ENCODE assay signal across 10 cellular contexts in genomic region chr22:17920145-17920605, GRCh38.
DNase-seq lines count a peak whose midpoint lies in the region; ATAC-seq and TF ChIP-seq lines count a peak whose summit lies in the region.
"Had no signal": no experiment of that assay in that cellular context is flagged by ENCODE, and none has a peak within 500 bp of the region (broad histone marks: within the 10 kb centered on the region; RNA-seq: fewer than 3 reads in every experiment).

No MANE protein-coding gene starts in this region.

- H3K4me1 ChIP-seq in colonic mucosa: peaks cover 7% of the 10 kb centered on the region
- H3K4me1 ChIP-seq in lower lobe of right lung: peaks cover 64% of the 10 kb centered on the region

- TF ChIP-seq CTCF in colonic mucosa (IDR thresholded peaks at IDR 0.05) (no peak), lower lobe of right lung (IDR thresholded peaks at IDR 0.05) (no peak)

- no peaks in the 10 kb centered on the region for H3K9me3 Mint-ChIP-seq in activated CD4-positive, alpha-beta T cell treated with anti-CD3 and anti-CD28 coated beads for 36 hours (ENCODE audit: low read depth)

- peak overlapping the region; percentile 6 to 52 for H3K9ac ChIP-seq in colonic mucosa (ENCODE audit: low read depth in 2 of 2, low read length in 2 of 2)

- ATAC-seq in activated CD4-positive, alpha-beta T cell treated with anti-CD3 and anti-CD28 coated beads for 36 hours: no peak
- peak; percentile 63 to 73 for ATAC-seq in lower lobe of right lung
- ATAC-seq in HG03025 (IDR thresholded peaks at IDR 0.05; ENCODE audit: low FRiP score, unreplicated experiment): no peak
- ATAC-seq in GM19395 (IDR thresholded peaks at IDR 0.05; ENCODE audit: unreplicated experiment): no peak
- no peak for ATAC-seq in HG03108 (IDR thresholded peaks at IDR 0.05; ENCODE audit: unreplicated experiment)

- H3K27me3 ChIP-seq in colonic mucosa (no peaks in the 10 kb centered on the region), lower lobe of right lung (ENCODE audit: low read depth) (no peaks in the 10 kb centered on the region)

- H3K36me3 Mint-ChIP-seq in activated CD4-positive, alpha-beta T cell treated with anti-CD3 and anti-CD28 coated beads for 36 hours (ENCODE audit: low read depth): no peaks in the 10 kb centered on the region

- H3K36me3 ChIP-seq in colonic mucosa (no peaks in the 10 kb centered on the region), lower lobe of right lung (no peaks in the 10 kb centered on the region)

- POLR2A ChIA-PET in activated CD4-positive, alpha-beta T cell treated with anti-CD3 and anti-CD28 coated beads for 36 hours (lab: Charles Lee): no interaction called here

- no peaks in the 10 kb centered on the region for H3K27me3 Mint-ChIP-seq in activated CD4-positive, alpha-beta T cell treated with anti-CD3 and anti-CD28 coated beads for 36 hours

- intact Hi-C loops in activated CD4-positive, alpha-beta T cell treated with anti-CD3 and anti-CD28 coated beads for 36 hours (cut with DNase I, micrococcal nuclease): no loop called here
- intact Hi-C loops in colonic mucosa (cut with DNase I): no loop called here
- intact Hi-C loops in lower lobe of right lung (cut with DNase I): no loop called here

- H3K27ac ChIP-seq in colonic mucosa: peak overlapping the region; percentile 83
- H3K27ac ChIP-seq in lower lobe of right lung: no peak overlapping the region
- H3K27ac ChIP-seq: SK-N-MC had no signal

- DNase-seq in activated CD4-positive, alpha-beta T cell treated with anti-CD3 and anti-CD28 coated beads for 36 hours: peak; percentile 7
- DNase-seq in activated CD4-positive, alpha-beta T cell treated with anti-CD3 and anti-CD28 coated beads for 1 hour: no peak
- DNase-seq in colonic mucosa (peak; percentile 79), lower lobe of right lung (no peak), ureter (ENCODE audit: low spot score) (peak; percentile 83)
- DNase-seq: effector CD8-positive, alpha-beta T cell had no signal

- H3K4me3 Mint-ChIP-seq in activated CD4-positive, alpha-beta T cell treated with anti-CD3 and anti-CD28 coated beads for 36 hours: no peak overlapping the region

- H3K9me3 ChIP-seq in colonic mucosa (no peaks in the 10 kb centered on the region), lower lobe of right lung (no peaks in the 10 kb centered on the region)

- H3K4me1 Mint-ChIP-seq in activated CD4-positive, alpha-beta T cell treated with anti-CD3 and anti-CD28 coated beads for 36 hours: peaks cover 12% of the 10 kb centered on the region

- CTCF ChIA-PET in activated CD4-positive, alpha-beta T cell treated with anti-CD3 and anti-CD28 coated beads for 36 hours (lab: Charles Lee): interaction anchor here (1.2 kb wide), 2 partner anchors 11 to 22 kb away, joined by 3 to 4 read pairs; no protein-coding TSS in a partner anchor

- no peak overlapping the region for H3K4me3 ChIP-seq in colonic mucosa
- H3K4me3 ChIP-seq in lower lobe of right lung: peak overlapping the region; percentile 6
- H3K4me3 ChIP-seq: SK-N-MC had no signal

- H3K27ac Mint-ChIP-seq in activated CD4-positive, alpha-beta T cell treated with anti-CD3 and anti-CD28 coated beads for 36 hours: no peak overlapping the region

Comparison
In these comparisons a context has a peak if more than half of its experiments do, and no peak if none do; other contexts are left out.
1. DNase-seq: peak in activated CD4-positive, alpha-beta T cell treated with anti-CD3 and anti-CD28 coated beads for 36 hours (single experiment), colonic mucosa (single experiment) and ureter (single experiment); none in activated CD4-positive, alpha-beta T cell treated with anti-CD3 and anti-CD28 coated beads for 1 hour (single experiment) and lower lobe of right lung (single experiment).
2. ATAC-seq: peak in lower lobe of right lung (2 of 2); none in activated CD4-positive, alpha-beta T cell treated with anti-CD3 and anti-CD28 coated beads for 36 hours (single experiment), HG03025 (single experiment), GM19395 (single experiment) and HG03108 (single experiment).